11 cellular contexts compared by ENCODE assay signal in genomic region chr9:37430841-37431597, GRCh38. TPM values are rescaled to one million over a fixed set of nuclear protein-coding genes. Genes with fewer than 3 reads are reported as not detected.
DNase-seq lines count a peak whose midpoint lies in the region; ATAC-seq, FAIRE-seq and TF ChIP-seq lines count a peak whose summit lies in the region.
"Had no signal": no experiment of that assay in that cellular context is flagged by ENCODE, and none has a peak within 500 bp of the region (broad histone marks: within the 10 kb centered on the region; RNA-seq: fewer than 3 reads in every experiment).

No MANE protein-coding gene starts in this region.

- intact Hi-C loops in activated CD8-positive, alpha-beta T cell treated with anti-CD3 and anti-CD28 coated beads for 36 hours (cut with micrococcal nuclease): no loop called here

- POLR2A ChIA-PET in activated CD8-positive, alpha-beta T cell treated with anti-CD3 and anti-CD28 coated beads for 36 hours (lab: Charles Lee): no interaction called here

- peaks cover 31% of the 10 kb centered on the region for H3K36me3 Mint-ChIP-seq in activated CD8-positive, alpha-beta T cell treated with anti-CD3 and anti-CD28 coated beads for 36 hours (ENCODE audit: low read depth)

- no peaks in the 10 kb centered on the region for H3K9me3 Mint-ChIP-seq in activated CD8-positive, alpha-beta T cell treated with anti-CD3 and anti-CD28 coated beads for 36 hours

- H3K9me3 ChIP-seq in small intestine (ENCODE audit: control insufficient read depth, low read depth): no peaks in the 10 kb centered on the region

- CTCF ChIA-PET in activated CD8-positive, alpha-beta T cell treated with anti-CD3 and anti-CD28 coated beads for 36 hours (lab: Charles Lee): no interaction called here

- H3K27ac ChIP-seq in small intestine (ENCODE audit: low read depth in 1 of 2, low read length in 1 of 2): no peak overlapping the region

- no peaks in the 10 kb centered on the region for H3K27me3 ChIP-seq in small intestine (ENCODE audit: control insufficient read depth in 2 of 2, insufficient read depth in 2 of 2, low read length in 2 of 2)

- H3K4me1 ChIP-seq in small intestine (ENCODE audit: control insufficient read depth in 2 of 2, insufficient read depth in 1 of 2, low read depth in 1 of 2, low read length in 1 of 2): no peaks in the 10 kb centered on the region

- FAIRE-seq in small intestine (lab: Jason Lieb, UNC): no peak
- FAIRE-seq: RCC 7860 had no signal

- no peak for TF ChIP-seq CTCF in activated CD8-positive, alpha-beta T cell treated with anti-CD3 and anti-CD28 coated beads for 36 hours (IDR thresholded peaks at IDR 0.05)

- H3K4me3 ChIP-seq in small intestine (ENCODE audit: low read depth in 1 of 2, low read length in 2 of 2): no peak overlapping the region

- ATAC-seq in activated CD8-positive, alpha-beta T cell treated with anti-CD3 and anti-CD28 coated beads for 36 hours: peak; percentile 27
- ATAC-seq in GM18502 (IDR thresholded peaks at IDR 0.05; ENCODE audit: poor library complexity, unreplicated experiment): no peak
- no peak for ATAC-seq in HG03521 (IDR thresholded peaks at IDR 0.05; ENCODE audit: unreplicated experiment)

- H3K27me3 Mint-ChIP-seq in activated CD8-positive, alpha-beta T cell treated with anti-CD3 and anti-CD28 coated beads for 36 hours: no peaks in the 10 kb centered on the region

- H3K4me1 Mint-ChIP-seq in activated CD8-positive, alpha-beta T cell treated with anti-CD3 and anti-CD28 coated beads for 36 hours (ENCODE audit: low read depth): peaks cover 8% of the 10 kb centered on the region

- DNase-seq in NCI-H1417 (lab: John Stamatoyannopoulos, UW) (peak in 2 of 3 experiments; percentile 9 to 51), NCI-H1417 treated with DMSO at 0.1 percent for 48 hours (lab: John Stamatoyannopoulos, UW) (no peak), iPS-NIHi7 (ENCODE audit: extremely low spot score) (peak; percentile 62), small intestine (peak; percentile 58)
- DNase-seq in activated CD8-positive, alpha-beta T cell treated with anti-CD3 and anti-CD28 coated beads for 36 hours: no peak
- DNase-seq in stimulated activated CD4-positive, alpha-beta T cell treated with anti-CD3 and anti-CD28 coated beads, Interleukin-2, amount 100 ng/mL, for 24 hours: no peak
- DNase-seq: activated T-cell treated with anti-CD3 and anti-CD28 coated beads for 4 hours; stimulated activated CD4-positive, alpha-beta T cell treated with anti-CD3 and anti-CD28 coated beads, Interleukin-12 subunit alpha, Interleukin-12 subunit beta, amount 100 ng/mL, for 4 hours had no signal

- no peak overlapping the region for H3K4me3 Mint-ChIP-seq in activated CD8-positive, alpha-beta T cell treated with anti-CD3 and anti-CD28 coated beads for 36 hours

- WGBS in small intestine, 3 donors: 44 to 69% (median 52%) methylated on average over 13 to 14 of the region's 14 CpGs

- H3K36me3 ChIP-seq in small intestine (ENCODE audit: control insufficient read depth in 2 of 2, insufficient read depth in 2 of 2, low read length in 2 of 2): peaks cover 4 to 24% of the 10 kb centered on the region in 2 donors

- H3K27ac Mint-ChIP-seq in activated CD8-positive, alpha-beta T cell treated with anti-CD3 and anti-CD28 coated beads for 36 hours: no peak overlapping the region

RNA-seq across cellular contexts. Expression of gene GRHPR, which starts 8.5 kb away (rescaled TPM):
- 10 to 100 TPM; 62.8 to 64.6 TPM for total RNA-seq in activated CD8-positive, alpha-beta T cell treated with anti-CD3 and anti-CD28 coated beads for 36 hours
- 100 to 1,000 TPM; 103 to 134 (median 132) TPM for polyA plus RNA-seq in small intestine

RNA-seq across cellular contexts. Expression of gene ZBTB5, which starts 34.2 kb away (rescaled TPM):
- 1 to 10 TPM; 8.6 to 8.8 TPM for total RNA-seq in activated CD8-positive, alpha-beta T cell treated with anti-CD3 and anti-CD28 coated beads for 36 hours
- 1 to 10 TPM; 5.8 to 7.6 (median 6.2) TPM for polyA plus RNA-seq in small intestine

RNA-seq across cellular contexts. Expression of gene POLR1E, which starts 54.7 kb away (rescaled TPM):
- total RNA-seq in activated CD8-positive, alpha-beta T cell treated with anti-CD3 and anti-CD28 coated beads for 36 hours: 10 to 100 TPM; 66.9 to 70.5 TPM
- polyA plus RNA-seq in small intestine: 10 to 100 TPM in 1 of 3 donors, 1 to 10 TPM in 2; 2.2 to 20.3 (median 7.3) TPM

Comparison
In these comparisons a context has a peak if more than half of its experiments do, and no peak if none do; other contexts are left out.
1. DNase-seq: peak in NCI-H1417 (2 of 3), iPS-NIHi7 (single experiment) and small intestine (single experiment); none in NCI-H1417 treated with DMSO at 0.1 percent for 48 hours (single experiment), activated CD8-positive, alpha-beta T cell treated with anti-CD3 and anti-CD28 coated beads for 36 hours (single experiment) and stimulated activated CD4-positive, alpha-beta T cell treated with anti-CD3 and anti-CD28 coated beads, Interleukin-2, amount 100 ng/mL, for 24 hours (0 of 2).